Comparison of ENCODE assay signal across 18 cellular contexts in genomic region chr1:53303651-53304515, GRCh38. TPM values are rescaled to one million over a fixed set of nuclear protein-coding genes. Genes with fewer than 3 reads are reported as not detected.
DNase-seq lines count a peak whose midpoint lies in the region; ATAC-seq lines count a peak whose summit lies in the region.
"Had no signal": no experiment of that assay in that cellular context is flagged by ENCODE, and none has a peak within 500 bp of the region (broad histone marks: within the 10 kb centered on the region; RNA-seq: fewer than 3 reads in every experiment).

No MANE protein-coding gene starts in this region.

- peaks cover 38% of the 10 kb centered on the region for H3K79me2 ChIP-seq in mesendoderm (ENCODE audit: control insufficient read depth, insufficient read depth, low read length)

- H3K18ac ChIP-seq in mesendoderm (ENCODE audit: low read length) = no peak overlapping the region

- H3K27me3 ChIP-seq in MG63 (no peaks in the 10 kb centered on the region), mesendoderm (ENCODE audit: insufficient read depth, low read length, poor library complexity) (no peaks in the 10 kb centered on the region)

- H3K36me3 Mint-ChIP-seq in activated T-cell treated with anti-CD3 and anti-CD28 coated beads, Interleukin-2, amount 50 U/mL, for 72 hours (ENCODE audit: insufficient read depth in 2 of 2) = peaks cover 0 to 3% of the 10 kb centered on the region in 2 donors
- H3K36me3 Mint-ChIP-seq: activated naive CD4-positive, alpha-beta T cell treated with anti-CD3 and anti-CD28 coated beads, Interleukin-2, amount 50 U/mL, for 24 hours; immature natural killer cell; mesothelial cell of epicardium had no signal

- H3K36me3 ChIP-seq in MG63 = peaks cover 17% of the 10 kb centered on the region
- H3K36me3 ChIP-seq in mesendoderm (ENCODE audit: control insufficient read depth, insufficient read depth, low read length) = peaks cover 4% of the 10 kb centered on the region

- DNase-seq in Daoy (ENCODE audit: low read depth) (peak; percentile 51), MG63 (peak; percentile 45), astrocyte of the hippocampus (ENCODE audit: low read depth, low spot score) (peak; percentile 69), mesendoderm (no peak)
- DNase-seq in activated T-cell treated with anti-CD3 and anti-CD28 coated beads, Interleukin-2, amount 50 U/mL, for 48 hours = no peak
- DNase-seq in activated T-cell treated with anti-CD3 and anti-CD28 coated beads, Interleukin-2, amount 50 U/mL, for 72 hours = no peak
- DNase-seq: activated CD4-positive, CD25-positive, alpha-beta regulatory T cell; AML-193; immature natural killer cell; MM.1S; NCI-H345; small intestine; stimulated activated naive CD4-positive, alpha-beta T cell treated with Interleukin-2 at 50 U/mL for 16 hours had no signal

- H2AK5ac ChIP-seq in mesendoderm (ENCODE audit: low read length) = no peak overlapping the region

- no peak for ATAC-seq in GM19328 (IDR thresholded peaks at IDR 0.05; ENCODE audit: unreplicated experiment)
- no peak for ATAC-seq in HG02623 (IDR thresholded peaks at IDR 0.05; ENCODE audit: unreplicated experiment)
- ATAC-seq in activated T-cell treated with anti-CD3 and anti-CD28 coated beads, Interleukin-2, amount 50 U/mL, for 72 hours (replicated peaks in 1 of 2) = no peak

- no peak overlapping the region for H3K23ac ChIP-seq in mesendoderm (ENCODE audit: low read length)

- H4K8ac ChIP-seq in mesendoderm (ENCODE audit: low read depth, low read length) = no peak overlapping the region

- no CpG with 5 or more reads among the region's 14 CpGs for WGBS in mesendoderm (ENCODE audit: extremely low coverage, insufficient coverage, low lambda C conversion rate)

- no peak overlapping the region for H2BK5ac ChIP-seq in mesendoderm (ENCODE audit: low read length)

- no peak overlapping the region for H3K4me3 ChIP-seq in MG63
- no peak overlapping the region for H3K4me3 ChIP-seq in mesendoderm (ENCODE audit: low read length)

- no peak overlapping the region for H2BK15ac ChIP-seq in mesendoderm (replicated peaks; ENCODE audit: low read depth)

- H3K9me3 Mint-ChIP-seq in activated T-cell treated with anti-CD3 and anti-CD28 coated beads, Interleukin-2, amount 50 U/mL, for 72 hours = no peaks in the 10 kb centered on the region
- H3K9me3 Mint-ChIP-seq: activated naive CD4-positive, alpha-beta T cell treated with anti-CD3 and anti-CD28 coated beads, Interleukin-2, amount 50 U/mL, for 24 hours; central memory CD8-positive, alpha-beta T cell; immature natural killer cell; mesothelial cell of epicardium had no signal

- H3K27ac Mint-ChIP-seq in activated T-cell treated with anti-CD3 and anti-CD28 coated beads, Interleukin-2, amount 50 U/mL, for 72 hours = no peak overlapping the region
- H3K27ac Mint-ChIP-seq: activated naive CD4-positive, alpha-beta T cell treated with anti-CD3 and anti-CD28 coated beads, Interleukin-2, amount 50 U/mL, for 24 hours; immature natural killer cell; mesothelial cell of epicardium had no signal

- no peak overlapping the region for H3K56ac ChIP-seq in mesendoderm (ENCODE audit: low read length)

- no peak overlapping the region for H4K5ac ChIP-seq in mesendoderm (ENCODE audit: low read length)

- no peaks in the 10 kb centered on the region for H3K27me3 Mint-ChIP-seq in activated T-cell treated with anti-CD3 and anti-CD28 coated beads, Interleukin-2, amount 50 U/mL, for 72 hours (ENCODE audit: low read depth)
- H3K27me3 Mint-ChIP-seq: activated naive CD4-positive, alpha-beta T cell treated with anti-CD3 and anti-CD28 coated beads, Interleukin-2, amount 50 U/mL, for 24 hours; central memory CD8-positive, alpha-beta T cell had no signal

- H3K4me1 ChIP-seq in mesendoderm (ENCODE audit: control insufficient read depth, low read depth, low read length) = no peaks in the 10 kb centered on the region

- H3K4me1 Mint-ChIP-seq in activated T-cell treated with anti-CD3 and anti-CD28 coated beads, Interleukin-2, amount 50 U/mL, for 72 hours (ENCODE audit: low read depth) = peaks cover 12% of the 10 kb centered on the region

- peaks cover 61% of the 10 kb centered on the region for H3K79me1 ChIP-seq in mesendoderm (ENCODE audit: low read length)

- no peaks in the 10 kb centered on the region for H3K9me3 ChIP-seq in MG63

- H3K27ac ChIP-seq in mesendoderm (ENCODE audit: low read depth, low read length) = no peak overlapping the region

- H3K4me2 ChIP-seq in mesendoderm (ENCODE audit: low read length) = no peak overlapping the region

- H3K4me3 Mint-ChIP-seq in activated T-cell treated with anti-CD3 and anti-CD28 coated beads, Interleukin-2, amount 50 U/mL, for 72 hours = no peak overlapping the region
- H3K4me3 Mint-ChIP-seq: activated naive CD4-positive, alpha-beta T cell treated with anti-CD3 and anti-CD28 coated beads, Interleukin-2, amount 50 U/mL, for 24 hours; central memory CD8-positive, alpha-beta T cell; immature natural killer cell; mesothelial cell of epicardium had no signal

- H2BK120ac ChIP-seq in mesendoderm (ENCODE audit: low read depth, low read length) = no peak overlapping the region

- H3K9ac ChIP-seq in mesendoderm (ENCODE audit: low read length) = peak overlapping the region; percentile 6

- H3K4ac ChIP-seq in mesendoderm (ENCODE audit: low read depth, low read length) = no peak overlapping the region

RNA-seq across cellular contexts. Expression of gene LRP8, which starts 24.0 kb away (rescaled TPM):
- 26.9 and 28.1 TPM in 2 replicates for total RNA-seq in Daoy (2014; rRNA removed; shearing (Covaris generic))
- 12.4 and 16.1 TPM in 2 replicates for total RNA-seq in MG63 (2014; rRNA removed; shearing (Covaris generic); ENCODE audit: low replicate concordance)
- polyA plus RNA-seq in mesendoderm (2013, experiment 1 of 2) = 54.5 TPM
- 55.5 TPM for polyA plus RNA-seq in mesendoderm (2013, experiment 2 of 2)
- total RNA-seq in activated T-cell treated with anti-CD3 and anti-CD28 coated beads, Interleukin-2, amount 50 U/mL, for 72 hours = 10 to 100 TPM; 31.4 to 36.5 TPM

Comparison
In these comparisons a context has a peak if more than half of its experiments do, and no peak if none do; other contexts are left out.
1. DNase-seq: peak in Daoy (single experiment), MG63 (single experiment) and astrocyte of the hippocampus (single experiment); none in mesendoderm (single experiment), activated T-cell treated with anti-CD3 and anti-CD28 coated beads, Interleukin-2, amount 50 U/mL, for 48 hours (0 of 2) and activated T-cell treated with anti-CD3 and anti-CD28 coated beads, Interleukin-2, amount 50 U/mL, for 72 hours (0 of 2).